Comparison of ENCODE assay signal across 22 cellular contexts in genomic region chr10:95450188-95450587, GRCh38.
DNase-seq lines count a peak whose midpoint lies in the region; ATAC-seq, FAIRE-seq and TF ChIP-seq lines count a peak whose summit lies in the region.
"Had no signal": no experiment of that assay in that cellular context is flagged by ENCODE, and none has a peak within 500 bp of the region (broad histone marks: within the 10 kb centered on the region; RNA-seq: fewer than 3 reads in every experiment).

No MANE protein-coding gene starts in this region.

- peak overlapping the region; percentile 53 for H2BK12ac ChIP-seq in trophoblast cell (ENCODE audit: low read length)

- H3K18ac ChIP-seq in trophoblast cell (ENCODE audit: low read length), result no peak overlapping the region

- no peaks in the 10 kb centered on the region for H3K9me3 Mint-ChIP-seq in activated T-helper 17 cell treated with anti-CD3 and anti-CD28 coated beads, Interleukin-2, amount 50 U/mL, for 72 hours
- H3K9me3 Mint-ChIP-seq: GM23338 had no signal

- no peak overlapping the region for H3K4me3 ChIP-seq in right atrium auricular region
- no peak overlapping the region for H3K4me3 ChIP-seq in trophoblast cell (ENCODE audit: low read depth, low read length)
- H3K4me3 ChIP-seq in stomach, result no peak overlapping the region
- H3K4me3 ChIP-seq: GM23338, K562 had no signal

- H3K23ac ChIP-seq in trophoblast cell (ENCODE audit: low read length), result no peak overlapping the region

- DNase-seq in right atrium auricular region (ENCODE audit: low spot score) (no peak), left ventricle myocardium superior (no peak), trophoblast cell (no peak), stomach (no peak), GM12891 (ENCODE audit: insufficient read length, low spot score) (no peak), activated gamma-delta T cell treated with Interleukin-2 at 50 U/mL for 16 hours (no peak), NCI-H2196 treated with DMSO at 0.1 percent for 48 hours (lab: John Stamatoyannopoulos, UW; ENCODE audit: unreplicated experiment) (no peak)
- DNase-seq: BE2C; CD4-positive, CD25-positive, alpha-beta regulatory T cell; COR-L47; DMS 273 treated with DMSO at 0.1 percent for 48 hours; DND-41; HCEC 1CT; NCI-H1694 treated with DMSO at 0.1 percent for 48 hours; NCI-H345; NCI-H524 treated with DMSO at 0.1 percent for 48 hours; SIG-M5 had no signal

- H3K27me3 Mint-ChIP-seq in activated T-helper 17 cell treated with anti-CD3 and anti-CD28 coated beads, Interleukin-2, amount 50 U/mL, for 72 hours, result peaks cover 19% of the 10 kb centered on the region

- no peak overlapping the region for H4K91ac ChIP-seq in trophoblast cell (ENCODE audit: low read depth, low read length)

- H3K9me3 ChIP-seq in right atrium auricular region, result no peaks in the 10 kb centered on the region
- no peaks in the 10 kb centered on the region for H3K9me3 ChIP-seq in trophoblast cell (ENCODE audit: insufficient read depth, low read depth, low read length)
- no peaks in the 10 kb centered on the region for H3K9me3 ChIP-seq in stomach
- H3K9me3 ChIP-seq: BE2C had no signal

- H3K27ac Mint-ChIP-seq in activated T-helper 17 cell treated with anti-CD3 and anti-CD28 coated beads, Interleukin-2, amount 50 U/mL, for 72 hours, result no peak overlapping the region
- H3K27ac Mint-ChIP-seq: CD4-positive, CD25-positive, alpha-beta regulatory T cell; GM23338 had no signal

- H3K14ac ChIP-seq in trophoblast cell (ENCODE audit: low read length), result peak overlapping the region; percentile 57

- no peaks in the 10 kb centered on the region for H3K36me3 Mint-ChIP-seq in activated T-helper 17 cell treated with anti-CD3 and anti-CD28 coated beads, Interleukin-2, amount 50 U/mL, for 72 hours (ENCODE audit: low read depth)
- H3K36me3 Mint-ChIP-seq: CD4-positive, CD25-positive, alpha-beta regulatory T cell had no signal

- no peak for FAIRE-seq in GM12891 (lab: Jason Lieb, UNC)
- FAIRE-seq: A204.1, GM19239, K562 had no signal

- H3K9ac ChIP-seq in trophoblast cell (ENCODE audit: low read length), result no peak overlapping the region

- peaks cover 13% of the 10 kb centered on the region for H3K79me1 ChIP-seq in trophoblast cell (ENCODE audit: low read length)

- TF ChIP-seq EP300 in stomach (IDR thresholded peaks at IDR 0.05), result no peak

- no peak overlapping the region for H4K12ac ChIP-seq in trophoblast cell (ENCODE audit: low read depth, low read length)

- ATAC-seq in left ventricle myocardium superior, result no peak
- ATAC-seq in activated T-helper 17 cell treated with anti-CD3 and anti-CD28 coated beads, Interleukin-2, amount 50 U/mL, for 72 hours (replicated peaks), result no peak
- ATAC-seq: GM23338, K562 had no signal

- no peak overlapping the region for H2BK5ac ChIP-seq in trophoblast cell (ENCODE audit: low read depth, low read length, poor library complexity)

- WGBS in trophoblast cell (ENCODE audit: extremely low coverage, insufficient coverage, insufficient read length), result no CpG with 5 or more reads among the region's 4 CpGs
- WGBS in stomach, 5 donors, result 75 to 88% (median 79%) methylated on average over 4 of the region's 4 CpGs

- H3K4me1 Mint-ChIP-seq in activated T-helper 17 cell treated with anti-CD3 and anti-CD28 coated beads, Interleukin-2, amount 50 U/mL, for 72 hours, result no peaks in the 10 kb centered on the region
- H3K4me1 Mint-ChIP-seq: CD4-positive, CD25-positive, alpha-beta regulatory T cell had no signal

- TF ChIP-seq CTCF in right atrium auricular region (IDR thresholded peaks at IDR 0.05) (no peak), stomach (IDR thresholded peaks at IDR 0.05) (no peak)

- no peaks in the 10 kb centered on the region for H3K79me2 ChIP-seq in trophoblast cell (ENCODE audit: control insufficient read depth, insufficient read depth, low read length, poor library complexity)

- TF ChIP-seq POLR2A in stomach (IDR thresholded peaks at IDR 0.05) (no peak), GM12891 (IDR thresholded peaks at IDR 0.05; ENCODE audit: low read depth, low read length) (no peak)

- H3K36me3 ChIP-seq in right atrium auricular region (peaks cover 6% of the 10 kb centered on the region), trophoblast cell (ENCODE audit: control insufficient read depth in 1 of 2, insufficient read depth in 2 of 2, low read length in 2 of 2) (no peaks in the 10 kb centered on the region), stomach (no peaks in the 10 kb centered on the region)
- H3K36me3 ChIP-seq: BE2C had no signal

- H3K27ac ChIP-seq in right atrium auricular region (peak overlapping the region; percentile 54 to 96), trophoblast cell (ENCODE audit: low read depth, low read length) (no peak overlapping the region), stomach (peak overlapping the region in 4 of 5 donors; percentile 66 to 95 (median 78))

- no peak overlapping the region for H4K8ac ChIP-seq in trophoblast cell (ENCODE audit: low read depth, low read length)

- intact Hi-C loops in left ventricle myocardium superior (cut with micrococcal nuclease), result no loop called here
- intact Hi-C loops in stomach (cut with DNase I; ENCODE audit: low total_unique reads), result no loop called here

- no peak overlapping the region for H3K4me2 ChIP-seq in trophoblast cell (ENCODE audit: low read length)
- H3K4me2 ChIP-seq: GM23338 had no signal

- H2BK120ac ChIP-seq in trophoblast cell (ENCODE audit: insufficient read depth, low read length, poor library complexity), result no peak overlapping the region

- no peak overlapping the region for H3K4me3 Mint-ChIP-seq in activated T-helper 17 cell treated with anti-CD3 and anti-CD28 coated beads, Interleukin-2, amount 50 U/mL, for 72 hours
- H3K4me3 Mint-ChIP-seq: CD4-positive, CD25-positive, alpha-beta regulatory T cell; GM23338 had no signal

- no peak overlapping the region for H3K4ac ChIP-seq in trophoblast cell (ENCODE audit: low read depth, low read length)

- H3K4me1 ChIP-seq in right atrium auricular region, result peaks cover 0 to 80% of the 10 kb centered on the region in 2 donors
- peaks cover 6 to 9% of the 10 kb centered on the region in 2 experiments for H3K4me1 ChIP-seq in trophoblast cell (ENCODE audit: control insufficient read depth in 1 of 2, insufficient read depth in 2 of 2, low read length in 2 of 2)
- peaks cover 23 to 70% (median 50%) of the 10 kb centered on the region in 4 donors for H3K4me1 ChIP-seq in stomach
- H3K4me1 ChIP-seq: BE2C had no signal

- H2AK5ac ChIP-seq in trophoblast cell (ENCODE audit: low read length), result no peak overlapping the region

- H3K27me3 ChIP-seq in right atrium auricular region (no peaks in the 10 kb centered on the region), trophoblast cell (ENCODE audit: insufficient read depth, low read length) (no peaks in the 10 kb centered on the region), stomach (no peaks in the 10 kb centered on the region)
- H3K27me3 ChIP-seq: BE2C had no signal

- H2AFZ ChIP-seq in trophoblast cell (ENCODE audit: insufficient read depth, low read length, poor library complexity), result no peak overlapping the region
- H2AFZ ChIP-seq: GM23338 had no signal

TF ChIP-seq in GM12891, 5 proteins besides CTCF, POLR2A, EP300 and RAD21:
- TF ChIP-seq SPI1 (IDR thresholded peaks at IDR 0.05; ENCODE audit: low read depth, low read length) (no peak), POU2F2 (IDR thresholded peaks at IDR 0.05; ENCODE audit: low read depth, low read length) (no peak), PAX5 (IDR thresholded peaks at IDR 0.05; ENCODE audit: insufficient read depth, low read length, severe bottlenecking) (no peak), POLR2AphosphoS5 (IDR thresholded peaks at IDR 0.05; ENCODE audit: low read depth, low read length) (no peak), TAF1 (IDR thresholded peaks at IDR 0.05; ENCODE audit: low read depth, low read length) (no peak)
